ENCODE assay signal across 19 cellular contexts in the genomic region with DNA sequence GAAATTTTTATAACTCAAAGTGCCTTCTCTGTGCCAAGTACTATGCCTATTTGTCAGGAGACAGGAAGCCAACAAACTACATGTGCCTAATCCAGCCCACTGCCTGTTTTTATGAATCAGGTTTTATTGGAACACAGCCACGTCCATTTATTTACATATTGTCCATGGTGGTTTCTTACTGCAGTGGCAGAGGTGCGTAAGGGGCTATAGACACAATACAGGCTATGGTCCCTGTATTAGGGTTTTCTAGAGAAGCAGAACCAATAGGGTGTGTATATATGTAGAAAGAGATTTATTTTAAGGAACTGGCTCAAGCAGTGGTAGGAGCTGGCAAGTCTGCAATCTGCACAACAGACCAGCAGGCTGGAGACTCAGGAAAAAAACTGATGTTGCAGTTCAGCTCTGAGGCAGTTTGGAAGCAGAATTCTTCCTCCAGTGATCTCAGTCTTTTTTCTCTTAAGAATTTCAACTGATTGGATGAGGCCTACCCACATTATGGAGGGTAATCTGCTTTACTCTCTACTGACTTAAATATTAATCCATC. TPM values are rescaled to one million over a fixed set of nuclear protein-coding genes. Genes with fewer than 3 reads are reported as not detected.
A peak's percentile ranks its signal among the peaks of the same experiment; 100 is the strongest.
DNase-seq lines count a peak whose midpoint lies in the region; ATAC-seq and TF ChIP-seq lines count a peak whose summit lies in the region.
"Had no signal": no experiment of that assay in that cellular context is flagged by ENCODE, and none has a peak within 500 bp of the region (broad histone marks: within the 10 kb centered on the region; RNA-seq: fewer than 3 reads in every experiment).

No MANE protein-coding gene starts in this region.

- H3K4me1 Mint-ChIP-seq in stimulated activated naive CD8-positive, alpha-beta T cell treated with anti-CD3 and anti-CD28 coated beads, Interleukin-15, amount 100 ng/mL, for 72 hours, result no peaks in the 10 kb centered on the region
- H3K4me1 Mint-ChIP-seq: stimulated activated effector memory CD8-positive, alpha-beta T cell treated with anti-CD3 and anti-CD28 coated beads, Interleukin-12 subunit alpha, Interleukin-12 subunit beta, amount 100 ng/mL, for 72 hours had no signal

- no peaks in the 10 kb centered on the region for H3K9me2 ChIP-seq in Karpas-422 (replicated peaks; ENCODE audit: insufficient read depth, low read length)

- H3K4me1 ChIP-seq in thoracic aorta (ENCODE audit: control insufficient read depth in 1 of 2, low read depth in 2 of 2) (peaks cover 11 to 38% of the 10 kb centered on the region in 2 donors), Karpas-422 (ENCODE audit: low read length) (no peaks in the 10 kb centered on the region)
- H3K4me1 ChIP-seq: right lobe of liver, tibial nerve had no signal

- H3K36me3 ChIP-seq in thoracic aorta, result peaks cover 54% of the 10 kb centered on the region
- peaks cover 23% of the 10 kb centered on the region; the same call in 1 of the 2 replicates for H3K36me3 ChIP-seq in Karpas-422 (ENCODE audit: insufficient read depth, low read length)

- H3K9me3 ChIP-seq in thoracic aorta (no peaks in the 10 kb centered on the region), Karpas-422 (ENCODE audit: low read length) (no peaks in the 10 kb centered on the region)
- H3K9me3 ChIP-seq: heart right ventricle, right lobe of liver, tibial nerve had no signal

- H3K4me3 ChIP-seq in LNCaP clone FGC (ENCODE audit: low read depth, low read length), result no peak overlapping the region
- no peak overlapping the region for H3K4me3 ChIP-seq in dorsolateral prefrontal cortex
- no peak overlapping the region for H3K4me3 ChIP-seq in thoracic aorta
- H3K4me3 ChIP-seq in Karpas-422 (ENCODE audit: low read length), result no peak overlapping the region
- H3K4me3 ChIP-seq: heart right ventricle, right lobe of liver, tibial nerve had no signal

- TF ChIP-seq CTCF in LNCaP clone FGC (IDR thresholded peaks at IDR 0.05; ENCODE audit: control insufficient read depth, extremely low read depth, insufficient read depth) (no peak), dorsolateral prefrontal cortex (IDR thresholded peaks at IDR 0.05 in 54 of 56, conservative IDR thresholded peaks at IDR 0.05 in 2 of 56; ENCODE audit: low read depth in 1 of 56, partially characterized antibody in 56 of 56) (no peak), thoracic aorta (IDR thresholded peaks at IDR 0.05) (no peak)

- intact Hi-C loops in dorsolateral prefrontal cortex (cut with DNase I), result no loop called here

- peak overlapping the region in 1 of 2 donors; percentile 68 for H3K27ac Mint-ChIP-seq in stimulated activated naive CD8-positive, alpha-beta T cell treated with anti-CD3 and anti-CD28 coated beads, Interleukin-15, amount 100 ng/mL, for 72 hours
- H3K27ac Mint-ChIP-seq: stimulated activated effector memory CD8-positive, alpha-beta T cell treated with anti-CD3 and anti-CD28 coated beads, Interleukin-12 subunit alpha, Interleukin-12 subunit beta, amount 100 ng/mL, for 72 hours had no signal

- no peak overlapping the region for H3K4me3 Mint-ChIP-seq in stimulated activated naive CD8-positive, alpha-beta T cell treated with anti-CD3 and anti-CD28 coated beads, Interleukin-15, amount 100 ng/mL, for 72 hours
- H3K4me3 Mint-ChIP-seq: stimulated activated effector memory CD8-positive, alpha-beta T cell treated with anti-CD3 and anti-CD28 coated beads, Interleukin-12 subunit alpha, Interleukin-12 subunit beta, amount 100 ng/mL, for 72 hours had no signal

- H3K4me2 ChIP-seq in Karpas-422 (ENCODE audit: low read depth, low read length, poor library complexity, severe bottlenecking), result no peak overlapping the region
- H3K4me2 ChIP-seq: KMS-11 had no signal

- H4K20me1 ChIP-seq in Karpas-422 (ENCODE audit: insufficient read depth, low read depth, low read length), result 0 out of 2 replicates have a peak, but pooled peaks cover 3% of the 10 kb centered on the region

- H3K27ac ChIP-seq in dorsolateral prefrontal cortex, result peak overlapping the region in 54 of 59 donors; percentile 12 to 88 (median 76)
- peak overlapping the region; percentile 71 to 75 for H3K27ac ChIP-seq in thoracic aorta
- no peak overlapping the region for H3K27ac ChIP-seq in Karpas-422 (ENCODE audit: low read length)
- H3K27ac ChIP-seq: KMS-11, right lobe of liver had no signal

- H3K9me3 Mint-ChIP-seq in stimulated activated naive CD8-positive, alpha-beta T cell treated with anti-CD3 and anti-CD28 coated beads, Interleukin-15, amount 100 ng/mL, for 72 hours, result no peaks in the 10 kb centered on the region
- H3K9me3 Mint-ChIP-seq: stimulated activated effector memory CD8-positive, alpha-beta T cell treated with anti-CD3 and anti-CD28 coated beads, Interleukin-12 subunit alpha, Interleukin-12 subunit beta, amount 100 ng/mL, for 72 hours had no signal

- peak; percentile 57 for ATAC-seq in thoracic aorta (ENCODE audit: insufficient number of reproducible peaks, low FRiP score, low read depth)
- ATAC-seq in HG02798 (IDR thresholded peaks at IDR 0.05; ENCODE audit: poor library complexity, unreplicated experiment), result no peak
- no peak for ATAC-seq in stimulated activated naive CD8-positive, alpha-beta T cell treated with anti-CD3 and anti-CD28 coated beads, Interleukin-15, amount 100 ng/mL, for 72 hours
- ATAC-seq: right lobe of liver; stimulated activated effector memory CD8-positive, alpha-beta T cell treated with anti-CD3 and anti-CD28 coated beads, Interleukin-12 subunit alpha, Interleukin-12 subunit beta, amount 100 ng/mL, for 72 hours had no signal

- peak; percentile 89 for DNase-seq in LNCaP clone FGC (ENCODE audit: low read depth)
- DNase-seq in NCI-H510A (lab: John Stamatoyannopoulos, UW), result peak; percentile 91
- peak in 1 of 10 donors; percentile 36 for DNase-seq in dorsolateral prefrontal cortex
- no peak for DNase-seq in thoracic aorta (ENCODE audit: low spot score)
- DNase-seq in Karpas-422, result no peak
- DNase-seq in stimulated activated naive CD8-positive, alpha-beta T cell treated with anti-CD3 and anti-CD28 coated beads, Interleukin-15, amount 100 ng/mL, for 72 hours, result no peak
- DNase-seq: activated CD4-positive, alpha-beta T cell treated with anti-CD3 and anti-CD28 coated beads, Interleukin-2, amount 50 U/mL, for 1 hour; activated effector memory CD4-positive, alpha-beta T cell treated with anti-CD3 and anti-CD28 coated beads, Interleukin-2, amount 50 U/mL, for 16 hours; effector CD8-positive, alpha-beta T cell; mammary epithelial cell; NCI-H1436 treated with DMSO at 0.1 percent for 48 hours; SW 1271 had no signal

- no peaks in the 10 kb centered on the region for H3K79me2 ChIP-seq in Karpas-422 (ENCODE audit: low read length)

- H2AFZ ChIP-seq in Karpas-422 (ENCODE audit: low read length), result no peak overlapping the region

- H3K27me3 ChIP-seq in dorsolateral prefrontal cortex, result no peaks in the 10 kb centered on the region
- H3K27me3 ChIP-seq in thoracic aorta (replicated peaks; ENCODE audit: insufficient read depth), result no peaks in the 10 kb centered on the region
- no peaks in the 10 kb centered on the region for H3K27me3 ChIP-seq in Karpas-422 (ENCODE audit: low read length)
- H3K27me3 ChIP-seq: heart right ventricle, right lobe of liver, tibial nerve had no signal

- no peaks in the 10 kb centered on the region for H3K27me3 Mint-ChIP-seq in stimulated activated naive CD8-positive, alpha-beta T cell treated with anti-CD3 and anti-CD28 coated beads, Interleukin-15, amount 100 ng/mL, for 72 hours

- no peak overlapping the region for H3K9ac ChIP-seq in Karpas-422 (ENCODE audit: low read length)
- H3K9ac ChIP-seq: KMS-11 had no signal

RNA-seq across cellular contexts. Expression of gene PPIE, which starts 15.4 kb away (rescaled TPM):
- total RNA-seq in dorsolateral prefrontal cortex (10 to 100 TPM; 25.6 to 57.3 (median 44.4) TPM), thoracic aorta (10 to 100 TPM; 30.4 to 53.9 TPM)
- total RNA-seq in Karpas-422 (2014; rRNA removed; shearing (Covaris generic); ENCODE audit: low replicate concordance), result 21.3 and 25.3 TPM in 2 replicates

RNA-seq across cellular contexts. Expression of gene OXCT2, which starts 17.1 kb away (rescaled TPM):
- total RNA-seq in dorsolateral prefrontal cortex, result 1 to 10 TPM in 119 of 120 experiments, under 1 TPM in 1; 0.68 to 9.4 (median 4.3) TPM
- total RNA-seq in thoracic aorta, result 1 to 10 TPM; 3.4 to 4.1 TPM
- not detected in 2 replicates for total RNA-seq in Karpas-422 (2014; rRNA removed; shearing (Covaris generic); ENCODE audit: low replicate concordance)

RNA-seq across cellular contexts. Expression of gene BMP8B, which starts 34.6 kb away (rescaled TPM):
- total RNA-seq in dorsolateral prefrontal cortex, result 1 to 10 TPM in 119 of 120 experiments, under 1 TPM in 1; 0.96 to 8.4 (median 3.1) TPM
- total RNA-seq in thoracic aorta, result 1 to 10 TPM in 1 of 2 donors, under 1 TPM in 1; 0.27 to 2.5 TPM
- total RNA-seq in Karpas-422 (2014; rRNA removed; shearing (Covaris generic); ENCODE audit: low replicate concordance), result not detected in 2 replicates
- total RNA-seq: fibroblast of lung, mammary epithelial cell had no signal

Comparison
In these comparisons a context has a peak if more than half of its experiments do, and no peak if none do; other contexts are left out.
1. DNase-seq: peak in LNCaP clone FGC (single experiment) and NCI-H510A (single experiment); none in thoracic aorta (single experiment), Karpas-422 (single experiment) and stimulated activated naive CD8-positive, alpha-beta T cell treated with anti-CD3 and anti-CD28 coated beads, Interleukin-15, amount 100 ng/mL, for 72 hours (0 of 2).